In the genomic region with DNA sequence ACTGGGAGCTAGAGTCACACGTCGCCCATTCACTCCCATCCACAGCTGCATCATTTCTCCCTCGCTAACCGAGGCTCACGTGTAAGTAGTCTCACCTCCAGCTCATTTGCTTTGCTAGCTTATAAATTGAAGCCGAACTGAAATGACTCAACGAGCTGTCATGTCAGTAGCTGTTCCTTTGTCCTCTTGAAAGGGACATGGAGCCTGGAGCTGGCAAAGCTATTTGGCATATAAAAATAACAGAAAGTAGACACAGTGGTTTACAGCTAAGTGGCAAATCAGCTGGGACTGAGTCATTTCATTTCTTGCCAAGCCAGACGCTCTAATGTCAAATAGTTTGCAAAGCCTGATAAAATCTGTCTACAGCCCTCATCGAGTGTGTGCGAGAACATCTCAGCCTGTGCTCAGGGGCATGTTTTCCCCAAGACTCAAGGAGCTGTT, we compare ENCODE assay signal across 1 cellular context.
TF ChIP-seq lines count a peak whose summit lies in the region.

No MANE protein-coding gene starts in this region.

TF ChIP-seq in HEK293T, 16 proteins besides CTCF, POLR2A, EP300 and RAD21 (continued from another document):
- TF ChIP-seq FOXM1 (IDR thresholded peaks at IDR 0.05; ENCODE audit: borderline replicate concordance), result no peak
- no peak for TF ChIP-seq ELF4 (IDR thresholded peaks at IDR 0.05)
- no peak for TF ChIP-seq HDGF (IDR thresholded peaks at IDR 0.05; ENCODE audit: borderline replicate concordance)
- no peak for TF ChIP-seq FOXA1 (IDR thresholded peaks at IDR 0.05)
- TF ChIP-seq, protein P1, sequence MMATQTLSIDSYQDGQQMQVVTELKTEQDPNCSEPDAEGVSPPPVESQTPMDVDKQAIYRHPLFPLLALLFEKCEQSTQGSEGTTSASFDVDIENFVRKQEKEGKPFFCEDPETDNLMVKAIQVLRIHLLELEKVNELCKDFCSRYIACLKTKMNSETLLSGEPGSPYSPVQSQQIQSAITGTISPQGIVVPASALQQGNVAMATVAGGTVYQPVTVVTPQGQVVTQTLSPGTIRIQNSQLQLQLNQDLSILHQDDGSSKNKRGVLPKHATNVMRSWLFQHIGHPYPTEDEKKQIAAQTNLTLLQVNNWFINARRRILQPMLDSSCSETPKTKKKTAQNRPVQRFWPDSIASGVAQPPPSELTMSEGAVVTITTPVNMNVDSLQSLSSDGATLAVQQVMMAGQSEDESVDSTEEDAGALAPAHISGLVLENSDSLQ (IDR thresholded peaks at IDR 0.05), result no peak
- no peak for TF ChIP-seq TARDBP (IDR thresholded peaks at IDR 0.05)
- no peak for TF ChIP-seq ARNT (IDR thresholded peaks at IDR 0.05)
- TF ChIP-seq SUZ12 (IDR thresholded peaks at IDR 0.05), result no peak
